ENCODE assay signal across 15 cellular contexts in genomic region chr21:44892095-44892494, GRCh38. TPM values are rescaled to one million over a fixed set of nuclear protein-coding genes. Genes with fewer than 3 reads are reported as not detected.
DNase-seq lines count a peak whose midpoint lies in the region; ATAC-seq, FAIRE-seq and TF ChIP-seq lines count a peak whose summit lies in the region.
"Had no signal": no experiment of that assay in that cellular context is flagged by ENCODE, and none has a peak within 500 bp of the region (broad histone marks: within the 10 kb centered on the region; RNA-seq: fewer than 3 reads in every experiment).

No MANE protein-coding gene starts in this region.

- H3K36me3 ChIP-seq in BLaER1 (no peaks in the 10 kb centered on the region; the same call in 1 of the 2 replicates), lower lobe of right lung (peaks cover 20% of the 10 kb centered on the region), HepG2 (replicated peaks in 1 of 2; ENCODE audit: control insufficient read depth in 1 of 2, insufficient read depth in 2 of 2, low read length in 2 of 2) (no peaks in the 10 kb centered on the region)

- no peak for DNase-seq in CD14-positive monocyte (ENCODE audit: low spot score)
- DNase-seq in T-helper 17 cell, result no peak
- peak; percentile 33 for DNase-seq in lower lobe of right lung
- no peak for DNase-seq in KG1 (lab: John Stamatoyannopoulos, UW)
- DNase-seq in GM12892 (ENCODE audit: insufficient read length), result no peak
- no peak for DNase-seq in NCI-H2227 (lab: John Stamatoyannopoulos, UW; ENCODE audit: unreplicated experiment)
- no peak for DNase-seq in HepG2 (ENCODE audit: low spot score)
- DNase-seq: islet precursor cell had no signal

- FAIRE-seq in GM12892 (lab: Jason Lieb, UNC), result no peak
- no peak for FAIRE-seq in HepG2 (lab: Jason Lieb, UNC)
- FAIRE-seq: HTR-8/SVneo had no signal

- ATAC-seq in T-helper 17 cell, result no peak
- no peak for ATAC-seq in lower lobe of right lung
- ATAC-seq in HepG2, result no peak

- no peak overlapping the region for H3K4me3 ChIP-seq in BLaER1
- no peak overlapping the region for H3K4me3 ChIP-seq in lower lobe of right lung
- no peak overlapping the region for H3K4me3 ChIP-seq in HepG2 (replicated peaks in 1 of 3; ENCODE audit: insufficient read depth in 1 of 3, low read depth in 2 of 3, low read length in 3 of 3)
- H3K4me3 ChIP-seq: skin epidermis, testis had no signal

- H3K27ac ChIP-seq in BLaER1 (no peak overlapping the region), lower lobe of right lung (no peak overlapping the region), HepG2 (ENCODE audit: extremely low read length, insufficient read depth, low read length) (no peak overlapping the region)
- H3K27ac ChIP-seq: C4-2B, skin epidermis, testis had no signal

- TF ChIP-seq EP300 in HepG2 (IDR thresholded peaks at IDR 0.05; ENCODE audit: low read depth in 2 of 2, low read length in 2 of 2) (no peak), HepG2 (CRISPR knock-in tag; IDR thresholded peaks at IDR 0.05; ENCODE audit: borderline replicate concordance) (no peak)

- H3K27me3 Mint-ChIP-seq in CD14-positive monocyte (ENCODE audit: low read depth in 3 of 3) (no peaks in the 10 kb centered on the region), T-helper 17 cell (no peaks in the 10 kb centered on the region)

- TF ChIP-seq CTCF in CD14-positive monocyte (IDR thresholded peaks at IDR 0.05), result no peak
- TF ChIP-seq CTCF in lower lobe of right lung (IDR thresholded peaks at IDR 0.05), result no peak
- no peak for TF ChIP-seq CTCF in HepG2 (CRISPR knock-in tag; IDR thresholded peaks at IDR 0.05)

- H3K4me1 ChIP-seq in BLaER1 (peaks cover 81% of the 10 kb centered on the region), lower lobe of right lung (peaks cover 9% of the 10 kb centered on the region), HepG2 (ENCODE audit: insufficient read depth, low read length) (peaks cover 74% of the 10 kb centered on the region)
- H3K4me1 ChIP-seq: testis had no signal

- H4K20me1 ChIP-seq in BLaER1 (0 out of 2 replicates have a peak, but pooled peaks cover 32% of the 10 kb centered on the region), HepG2 (ENCODE audit: insufficient read depth, low read length) (no peaks in the 10 kb centered on the region)

- H3K79me2 ChIP-seq in HepG2 (ENCODE audit: insufficient read depth, low read length), result no peaks in the 10 kb centered on the region

- H3K9me3 Mint-ChIP-seq in CD14-positive monocyte, result peaks cover 0 to 2% (median 0%) of the 10 kb centered on the region in 7 donors
- H3K9me3 Mint-ChIP-seq: activated T-helper 2 cell treated with anti-CD3 and anti-CD28 coated beads, Interferon-gamma antibody, Interleukin-2, Interleukin-4, amounts not matched to agents 10 μg/mL and 5 μg/mL and 100 μg/mL, durations not matched to agents 14 hours and 24 hours and 36 hours; endodermal cell had no signal

- H3K4me3 Mint-ChIP-seq in CD14-positive monocyte (no peak overlapping the region), T-helper 17 cell (no peak overlapping the region)
- H3K4me3 Mint-ChIP-seq: endodermal cell had no signal

- 84% methylated on average over 18 of the region's 19 CpGs for WGBS in HepG2 (ENCODE audit: low lambda C conversion rate)

- no peak overlapping the region for H2AFZ ChIP-seq in HepG2 (ENCODE audit: low read length)

- H3K9me3 ChIP-seq in BLaER1 (no peaks in the 10 kb centered on the region), T-helper 17 cell (ENCODE audit: control insufficient read depth, low read length, poor library complexity, severe bottlenecking) (no peaks in the 10 kb centered on the region), lower lobe of right lung (no peaks in the 10 kb centered on the region), HepG2 (ENCODE audit: low read length) (no peaks in the 10 kb centered on the region)
- H3K9me3 ChIP-seq: testis had no signal

- TF ChIP-seq RAD21 in HepG2 (CRISPR knock-in tag; IDR thresholded peaks at IDR 0.05), result no peak

- in situ Hi-C loops in HepG2 (cut with HindIII; ENCODE audit: extremely low pct_ligation_motif_present, low pct_unique_long_range_greater_than_20kb), result no loop called here

- H3K36me3 Mint-ChIP-seq in CD14-positive monocyte (peaks cover 60 to 94% of the 10 kb centered on the region in 2 donors), T-helper 17 cell (ENCODE audit: low read depth) (no peaks in the 10 kb centered on the region)

- intact Hi-C loops in CD14-positive monocyte (cut with micrococcal nuclease), result no loop called here
- intact Hi-C loops in lower lobe of right lung (cut with DNase I), result no loop called here
- intact Hi-C loops in HepG2 (cut with micrococcal nuclease; ENCODE audit: unreplicated experiment), result loop anchor here (1.0 to 5.0 kb wide), 2 partner anchors 15 to 90 kb away; partner anchors contain the start of gene UBE2G2

- no peak for TF ChIP-seq POLR2A in GM12892 (IDR thresholded peaks at IDR 0.05; ENCODE audit: low read depth, low read length)
- no peak for TF ChIP-seq POLR2A in HepG2 (IDR thresholded peaks at IDR 0.05; ENCODE audit: insufficient read depth in 1 of 2, low read depth in 2 of 2, low read length in 2 of 2)

- H3K27me3 ChIP-seq in BLaER1, result no peaks in the 10 kb centered on the region
- peaks cover 6% of the 10 kb centered on the region for H3K27me3 ChIP-seq in lower lobe of right lung (ENCODE audit: low read depth)
- H3K27me3 ChIP-seq in HepG2 (ENCODE audit: control insufficient read depth in 1 of 2, insufficient read depth in 2 of 2, low read length in 2 of 2), result peaks cover 3 to 7% of the 10 kb centered on the region in 2 experiments; a peak in 2 of 5 replicates
- H3K27me3 ChIP-seq: testis had no signal

- H3K4me2 ChIP-seq in BLaER1 (peak overlapping the region; percentile 40), HepG2 (ENCODE audit: low read depth, low read length) (no peak overlapping the region)

- H3K27ac Mint-ChIP-seq in CD14-positive monocyte (peak overlapping the region in 4 of 7 donors; percentile 50 to 86 (median 63)), T-helper 17 cell (peak overlapping the region; percentile 92)
- H3K27ac Mint-ChIP-seq: activated T-helper 2 cell treated with anti-CD3 and anti-CD28 coated beads, Interferon-gamma antibody, Interleukin-2, Interleukin-4, amounts not matched to agents 10 μg/mL and 5 μg/mL and 100 μg/mL, durations not matched to agents 14 hours and 24 hours and 36 hours; endodermal cell had no signal

- BruUV-seq in HepG2 (replicated peaks; lab: Mats Ljungman, UMichigan), result no TSS peak

- H3K9ac ChIP-seq in BLaER1 (no peak overlapping the region), HepG2 (ENCODE audit: insufficient read depth, low read depth, low read length) (no peak overlapping the region)

- POLR2A ChIA-PET in HepG2 (lab: Yijun Ruan, JAX), result interaction anchor here (0.9 kb wide), 1 partner anchor 20 kb away, joined by 3 read pairs; no protein-coding TSS in a partner anchor

- H3K4me1 Mint-ChIP-seq in CD14-positive monocyte (peaks cover 10% of the 10 kb centered on the region), T-helper 17 cell (peaks cover 18% of the 10 kb centered on the region)
- H3K4me1 Mint-ChIP-seq: endodermal cell had no signal

- CTCF ChIA-PET in HepG2 (lab: Yijun Ruan, JAX; ENCODE audit: low intra/inter-chr PET ratio, low total read pairs), result interaction anchor here (1.2 to 1.5 kb wide), 3 partner anchors 18 to 41 kb away, joined by 3 to 8 read pairs (median 6); no protein-coding TSS in a partner anchor

RNA-seq across cellular contexts. Expression of gene PTTG1IP, which starts 18.6 kb away (rescaled TPM):
- polyA plus RNA-seq in CD14-positive monocyte, result 100 to 1,000 TPM; 206 to 238 TPM
- total RNA-seq in T-helper 17 cell, result 100 to 1,000 TPM in 1 of 2 donors, 10 to 100 TPM in 1; 98.4 to 123 TPM
- total RNA-seq in lower lobe of right lung, result 209 TPM
- polyA plus RNA-seq in GM12892 (2012; ENCODE audit: missing spikeins), result 28.2 TPM
- total RNA-seq in HepG2 (2016; rRNA removed; fragmentation: Illumina TruSeq; extraction: Trizol), result 89.4 and 161 TPM in 2 replicates
- total RNA-seq in HepG2 (2016; cell fraction: cytosol; rRNA removed; fragmentation: Illumina TruSeq; extraction: Trizol; ENCODE audit: low read depth), result 42.7 and 52.7 TPM in 2 replicates
- 93.0 and 159 TPM in 2 replicates for total RNA-seq in HepG2 (2016; cell fraction: insoluble cytoplasmic fraction; rRNA removed; fragmentation: Illumina TruSeq; extraction: Trizol)
- 72.6 and 73.1 TPM in 2 replicates for total RNA-seq in HepG2 (2016; cell fraction: membrane; rRNA removed; fragmentation: Illumina TruSeq; extraction: Trizol)
- total RNA-seq in HepG2 (2016; cell fraction: nucleus; rRNA removed; fragmentation: Illumina TruSeq; extraction: Trizol), result 137 and 161 TPM in 2 replicates
- 700 and 734 TPM in 2 replicates for polyA plus RNA-seq in HepG2 (2011; rRNA removed)
- 548 and 662 TPM in 2 replicates for polyA plus RNA-seq in HepG2 (2011; cell fraction: cytosol; rRNA removed)
- polyA plus RNA-seq in HepG2 (2011; cell fraction: nucleus; rRNA removed), result 529 and 555 TPM in 2 replicates
- polyA plus RNA-seq in HepG2 (2012), result 435 and 453 TPM in 2 replicates
- 22.2 and 24.3 TPM in 2 replicates for polyA plus RNA-seq in HepG2 (2016; cell fraction: cytosol; fragmentation: Illumina TruSeq; extraction: Trizol; ENCODE audit: low read depth)
- polyA plus RNA-seq in HepG2 (2016; cell fraction: insoluble cytoplasmic fraction; fragmentation: Illumina TruSeq; extraction: Trizol; ENCODE audit: low read depth), result 90.0 and 95.3 TPM in 2 replicates
- 47.9 and 49.9 TPM in 2 replicates for polyA plus RNA-seq in HepG2 (2016; cell fraction: membrane; fragmentation: Illumina TruSeq; extraction: Trizol; ENCODE audit: low read depth)
- 267 and 281 TPM in 2 replicates for polyA plus RNA-seq in HepG2 (2016; cell fraction: nucleus; fragmentation: Illumina TruSeq; extraction: Trizol; ENCODE audit: insufficient read depth, low read depth)
- 110 and 581 TPM in 2 replicates for polyA minus RNA-seq in HepG2 (2011; rRNA and poly(A)+ RNA removed; ENCODE audit: low replicate concordance)
- 491 and 595 TPM in 2 replicates for polyA minus RNA-seq in HepG2 (2011; cell fraction: cytosol; rRNA and poly(A)+ RNA removed)
- 203 and 242 TPM in 2 replicates for polyA minus RNA-seq in HepG2 (2011; cell fraction: nucleus; rRNA and poly(A)+ RNA removed)

RNA-seq across cellular contexts. Expression of gene ITGB2, which starts 28.6 kb away (rescaled TPM):
- polyA plus RNA-seq in CD14-positive monocyte (1,000 to 10,000 TPM; 1,470 to 1,628 TPM), HepG2 (2011; rRNA removed) (18.0 and 26.4 TPM in 2 replicates)
- total RNA-seq in T-helper 17 cell (100 to 1,000 TPM; 248 to 359 TPM), lower lobe of right lung (468 TPM), HepG2 (2016; rRNA removed; fragmentation: Illumina TruSeq; extraction: Trizol) (1.6 and 4.2 TPM in 2 replicates)
- 41.8 TPM for polyA plus RNA-seq in GM12892 (2012; ENCODE audit: missing spikeins)
- 0.71 and 0.91 TPM in 2 replicates for total RNA-seq in HepG2 (2016; cell fraction: cytosol; rRNA removed; fragmentation: Illumina TruSeq; extraction: Trizol; ENCODE audit: low read depth)
- total RNA-seq in HepG2 (2016; cell fraction: insoluble cytoplasmic fraction; rRNA removed; fragmentation: Illumina TruSeq; extraction: Trizol), result 2.3 and 3.5 TPM in 2 replicates
- 1.2 and 1.9 TPM in 2 replicates for total RNA-seq in HepG2 (2016; cell fraction: membrane; rRNA removed; fragmentation: Illumina TruSeq; extraction: Trizol)
- 6.5 and 6.6 TPM in 2 replicates for total RNA-seq in HepG2 (2016; cell fraction: nucleus; rRNA removed; fragmentation: Illumina TruSeq; extraction: Trizol)
- polyA plus RNA-seq in HepG2 (2011; cell fraction: cytosol; rRNA removed), result 22.3 and 25.2 TPM in 2 replicates
- polyA plus RNA-seq in HepG2 (2011; cell fraction: nucleus; rRNA removed), result 63.6 and 64.3 TPM in 2 replicates
- 28.1 and 37.9 TPM in 2 replicates for polyA plus RNA-seq in HepG2 (2012)
- polyA plus RNA-seq in HepG2 (2016; cell fraction: cytosol; fragmentation: Illumina TruSeq; extraction: Trizol; ENCODE audit: low read depth), result 0.53 and 1.0 TPM in 2 replicates
- polyA plus RNA-seq in HepG2 (2016; cell fraction: insoluble cytoplasmic fraction; fragmentation: Illumina TruSeq; extraction: Trizol; ENCODE audit: low read depth), result 2.2 and 2.5 TPM in 2 replicates
- polyA plus RNA-seq in HepG2 (2016; cell fraction: membrane; fragmentation: Illumina TruSeq; extraction: Trizol; ENCODE audit: low read depth), result 1.3 and 1.5 TPM in 2 replicates
- 5.9 and 7.0 TPM in 2 replicates for polyA plus RNA-seq in HepG2 (2016; cell fraction: nucleus; fragmentation: Illumina TruSeq; extraction: Trizol; ENCODE audit: insufficient read depth, low read depth)
- polyA minus RNA-seq in HepG2 (2011; rRNA and poly(A)+ RNA removed; ENCODE audit: low replicate concordance), result 1.4 and 26.8 TPM in 2 replicates
- polyA minus RNA-seq in HepG2 (2011; cell fraction: cytosol; rRNA and poly(A)+ RNA removed), result 11.9 and 12.6 TPM in 2 replicates
- polyA minus RNA-seq in HepG2 (2011; cell fraction: nucleus; rRNA and poly(A)+ RNA removed), result 10.0 and 14.7 TPM in 2 replicates

RNA-seq across cellular contexts. Expression of gene SLX9, which starts 47.7 kb away (rescaled TPM):
- polyA plus RNA-seq in CD14-positive monocyte, result 1 to 10 TPM; 7.5 to 9.0 TPM
- total RNA-seq in T-helper 17 cell, result 10 to 100 TPM; 14.0 to 15.4 TPM
- total RNA-seq in lower lobe of right lung, result 15.7 TPM
- polyA plus RNA-seq in GM12892 (2012; ENCODE audit: missing spikeins), result 6.3 TPM
- total RNA-seq in HepG2 (2016; rRNA removed; fragmentation: Illumina TruSeq; extraction: Trizol), result 47.1 and 51.5 TPM in 2 replicates
- total RNA-seq in HepG2 (2016; cell fraction: cytosol; rRNA removed; fragmentation: Illumina TruSeq; extraction: Trizol; ENCODE audit: low read depth), result 43.4 and 50.9 TPM in 2 replicates
- total RNA-seq in HepG2 (2016; cell fraction: insoluble cytoplasmic fraction; rRNA removed; fragmentation: Illumina TruSeq; extraction: Trizol), result 51.9 and 55.4 TPM in 2 replicates
- total RNA-seq in HepG2 (2016; cell fraction: membrane; rRNA removed; fragmentation: Illumina TruSeq; extraction: Trizol), result 31.2 and 37.8 TPM in 2 replicates
- 17.3 and 20.5 TPM in 2 replicates for total RNA-seq in HepG2 (2016; cell fraction: nucleus; rRNA removed; fragmentation: Illumina TruSeq; extraction: Trizol)
- polyA plus RNA-seq in HepG2 (2011; rRNA removed), result 21.0 and 22.6 TPM in 2 replicates
- polyA plus RNA-seq in HepG2 (2011; cell fraction: cytosol; rRNA removed), result 32.4 and 47.0 TPM in 2 replicates
- polyA plus RNA-seq in HepG2 (2011; cell fraction: nucleus; rRNA removed), result 22.9 and 26.2 TPM in 2 replicates
- 22.9 TPM in 2 replicates for polyA plus RNA-seq in HepG2 (2012)
- 43.3 and 45.1 TPM in 2 replicates for polyA plus RNA-seq in HepG2 (2016; cell fraction: cytosol; fragmentation: Illumina TruSeq; extraction: Trizol; ENCODE audit: low read depth)
- polyA plus RNA-seq in HepG2 (2016; cell fraction: insoluble cytoplasmic fraction; fragmentation: Illumina TruSeq; extraction: Trizol; ENCODE audit: low read depth), result 53.9 and 57.5 TPM in 2 replicates
- 27.6 and 29.8 TPM in 2 replicates for polyA plus RNA-seq in HepG2 (2016; cell fraction: membrane; fragmentation: Illumina TruSeq; extraction: Trizol; ENCODE audit: low read depth)
- polyA plus RNA-seq in HepG2 (2016; cell fraction: nucleus; fragmentation: Illumina TruSeq; extraction: Trizol; ENCODE audit: insufficient read depth, low read depth), result 35.4 and 41.4 TPM in 2 replicates
- polyA minus RNA-seq in HepG2 (2011; rRNA and poly(A)+ RNA removed; ENCODE audit: low replicate concordance), result 14.1 and 17.2 TPM in 2 replicates
- polyA minus RNA-seq in HepG2 (2011; cell fraction: cytosol; rRNA and poly(A)+ RNA removed), result 15.8 and 22.1 TPM in 2 replicates
- 5.8 and 8.6 TPM in 2 replicates for polyA minus RNA-seq in HepG2 (2011; cell fraction: nucleus; rRNA and poly(A)+ RNA removed)

Comparison
In these comparisons a context has a peak if more than half of its experiments do, and no peak if none do; other contexts are left out.
1. RNA of gene ITGB2, which starts 28.6 kb away (total RNA-seq): 468 TPM in lower lobe of right lung (single experiment) and 248 to 359 TPM in T-helper 17 cell; 0.71 to 6.6 TPM in HepG2; every median in the first group is over 10 times any median in the second.